19 cellular contexts compared by ENCODE assay signal in the genomic region with DNA sequence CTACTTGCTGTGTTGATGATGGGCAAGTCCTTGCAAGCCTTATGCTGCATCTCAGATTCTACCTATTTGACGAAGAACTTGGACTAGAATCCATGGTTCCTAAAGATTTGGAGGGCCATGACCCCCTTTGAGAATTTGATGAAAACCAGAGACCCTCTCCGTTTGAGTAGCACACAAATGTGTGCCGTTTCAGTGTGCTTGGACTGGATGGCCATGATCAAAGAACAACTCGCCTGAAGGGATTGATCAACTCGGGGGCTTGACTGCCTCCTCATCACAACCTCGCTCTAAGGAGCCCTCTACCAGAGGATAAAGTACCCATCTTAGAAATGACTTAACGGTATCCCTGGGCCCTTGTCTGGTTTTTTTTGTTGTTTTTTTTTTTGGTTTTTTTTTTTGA.
"Had no signal": no experiment of that assay in that cellular context is flagged by ENCODE, and none has a peak within 500 bp of the region (broad histone marks: within the 10 kb centered on the region; RNA-seq: fewer than 3 reads in every experiment).

No MANE protein-coding gene starts in this region.

- H3K4me3 ChIP-seq: heart left ventricle, mucosa of descending colon, spleen, testis, tibial nerve, upper lobe of right lung, vagina had no signal

- H3K36me3 ChIP-seq: upper lobe of right lung, vagina had no signal

- H3K9me3 Mint-ChIP-seq: naive thymus-derived CD8-positive, alpha-beta T cell; stimulated activated naive B cell treated with anti-CD40 and anti-IgM and Interleukin-4, amounts not matched to agents 10 μg/mL and 1 μg/mL and 100 μg/mL, for 72 hours; stimulated activated naive CD8-positive, alpha-beta T cell treated with anti-CD3 and anti-CD28 coated beads, Interleukin-15, amount 100 ng/mL, for 72 hours had no signal

- H3K27me3 Mint-ChIP-seq: naive thymus-derived CD8-positive, alpha-beta T cell; stimulated activated naive B cell treated with anti-CD40 and anti-IgM and Interleukin-4, amounts not matched to agents 10 μg/mL and 1 μg/mL and 100 μg/mL, for 72 hours; stimulated activated naive CD8-positive, alpha-beta T cell treated with anti-CD3 and anti-CD28 coated beads, Interleukin-15, amount 100 ng/mL, for 72 hours had no signal

- H3K27ac Mint-ChIP-seq: stimulated activated naive B cell treated with anti-CD40 and anti-IgM and Interleukin-4, amounts not matched to agents 10 μg/mL and 1 μg/mL and 100 μg/mL, for 72 hours had no signal

- DNase-seq: effector CD8-positive, alpha-beta T cell; heart left ventricle; hippocampal formation; kidney glomerular epithelial cell; mammary epithelial cell; mucosa of descending colon; naive thymus-derived CD8-positive, alpha-beta T cell; posterior cingulate gyrus; spleen; stimulated activated CD4-positive, alpha-beta T cell treated with anti-CD3 and anti-CD28 coated beads, Interleukin-15, amount 100 ng/mL, for 24 hours; stimulated activated CD4-positive, alpha-beta T cell treated with anti-CD3 and anti-CD28 coated beads, Interleukin-1b, Interleukin-23, amount 100 ng/mL, for 48 hours; stimulated activated CD4-positive, alpha-beta T cell treated with anti-CD3 and anti-CD28 coated beads, Interleukin-4, amount 100 ng/mL, for 4 hours; stimulated activated naive B cell treated with anti-CD40 and anti-IgM and Interleukin-4, amounts not matched to agents 10 μg/mL and 1 μg/mL and 100 μg/mL, for 72 hours; stimulated activated naive CD8-positive, alpha-beta T cell treated with anti-CD3 and anti-CD28 coated beads, Interleukin-15, amount 100 ng/mL, for 72 hours; testis; upper lobe of right lung had no signal

- H3K27ac ChIP-seq: heart left ventricle, neutrophil, spleen, testis, tibial nerve, upper lobe of right lung, vagina had no signal

- H3K4me3 Mint-ChIP-seq: stimulated activated naive B cell treated with anti-CD40 and anti-IgM and Interleukin-4, amounts not matched to agents 10 μg/mL and 1 μg/mL and 100 μg/mL, for 72 hours; stimulated activated naive CD8-positive, alpha-beta T cell treated with anti-CD3 and anti-CD28 coated beads, Interleukin-15, amount 100 ng/mL, for 72 hours had no signal

- H3K9me3 ChIP-seq: heart left ventricle, mucosa of descending colon, neutrophil, spleen, testis, tibial nerve, upper lobe of right lung, vagina had no signal
